In genomic region chr11:59201376-59201775, GRCh38 we compare ENCODE assay signal across 12 cellular contexts. TPM values are rescaled to one million over a fixed set of nuclear protein-coding genes. Genes with fewer than 3 reads are reported as not detected.
DNase-seq lines count a peak whose midpoint lies in the region; ATAC-seq and TF ChIP-seq lines count a peak whose summit lies in the region.
"Had no signal": no experiment of that assay in that cellular context is flagged by ENCODE, and none has a peak within 500 bp of the region (broad histone marks: within the 10 kb centered on the region; RNA-seq: fewer than 3 reads in every experiment).

No MANE protein-coding gene starts in this region.

- peaks cover 7% of the 10 kb centered on the region for H3K27me3 ChIP-seq in AG04450 (ENCODE audit: control insufficient read depth, insufficient read depth, low read length)
- no peaks in the 10 kb centered on the region for H3K27me3 ChIP-seq in GM23338 (ENCODE audit: insufficient read depth)
- H3K27me3 ChIP-seq: BE2C had no signal

- POLR2A ChIA-PET in AG04450 (lab: Yijun Ruan, JAX) (no interaction called here), WTC11 (lab: Charles Lee) (no interaction called here)

- CTCF ChIA-PET in AG04450 (lab: Charles Lee) = interaction anchor here (1.1 to 10.5 kb wide), 6 partner anchors 15 to 85 kb away, joined by 3 to 123 read pairs (median 7); partner anchors contain the start of gene DTX4
- CTCF ChIA-PET in WTC11 (lab: Charles Lee) = interaction anchor here (0.6 to 3.2 kb wide), 8 partner anchors 11 to 649 kb away, joined by 3 to 26 read pairs (median 6); partner anchors contain the start of gene DTX4

- H3K9me2 ChIP-seq in GM23338 (ENCODE audit: insufficient read depth) = 0 out of 2 replicates have a peak, but pooled peaks cover 4% of the 10 kb centered on the region

- peaks cover 3% of the 10 kb centered on the region for H3K27me3 Mint-ChIP-seq in GM23338 (ENCODE audit: insufficient read depth, low read depth, poor library complexity)
- no peaks in the 10 kb centered on the region for H3K27me3 Mint-ChIP-seq in WTC11 (ENCODE audit: low read depth)

- H3K4me1 Mint-ChIP-seq in GM23338 (peaks cover 2% of the 10 kb centered on the region; the same call in 1 of the 3 replicates), WTC11 (no peaks in the 10 kb centered on the region)

- no peak overlapping the region; the same call in 1 of the 2 replicates for H3K27ac Mint-ChIP-seq in GM23338
- 0 out of 2 replicates have a peak overlapping the region, but pooled peaks have one; percentile 49 for H3K27ac Mint-ChIP-seq in WTC11

- H3K36me3 Mint-ChIP-seq in GM23338 (ENCODE audit: low read depth) (peaks cover 64% of the 10 kb centered on the region), WTC11 (peaks cover 51% of the 10 kb centered on the region)

- no peak overlapping the region for H3K4me3 Mint-ChIP-seq in GM23338
- no peak overlapping the region for H3K4me3 Mint-ChIP-seq in WTC11

- DNase-seq in AG04450 (ENCODE audit: low read depth, low spot score) (no peak), GM23338 (ENCODE audit: low spot score) (peak; percentile 51), WTC11 (ENCODE audit: low spot score) (peak; percentile 18), iPS-NIHi7 (ENCODE audit: extremely low spot score) (peak; percentile 62), glomerular visceral epithelial cell (ENCODE audit: extremely low spot score) (no peak), DMS114 treated with DMSO at 0.1 percent for 48 hours (lab: John Stamatoyannopoulos, UW; ENCODE audit: unreplicated experiment) (no peak), Ammon's horn (ENCODE audit: low spot score) (no peak), RPMI8226 (no peak)
- DNase-seq: BE2C; NCI-H1436 treated with DMSO at 0.1 percent for 48 hours; stimulated activated CD4-positive, alpha-beta T cell treated with anti-CD3 and anti-CD28 coated beads, Interleukin-4, amount 100 ng/mL, for 1 hour; T-helper 9 cell had no signal

- no peaks in the 10 kb centered on the region for H3K79me2 ChIP-seq in GM23338 (replicated peaks; ENCODE audit: insufficient read depth)

- H4K20me1 ChIP-seq in GM23338 (replicated peaks; ENCODE audit: insufficient read depth) = no peaks in the 10 kb centered on the region; the same call in 1 of the 2 replicates

- H3F3A ChIP-seq in GM23338 (replicated peaks; ENCODE audit: low read depth) = no peaks in the 10 kb centered on the region

- no peak overlapping the region for H2AFZ ChIP-seq in GM23338

- peak; percentile 87 for ATAC-seq in GM23338
- ATAC-seq in WTC11 = peak; percentile 96

- H3K9me3 Mint-ChIP-seq in GM23338 = peaks cover 8% of the 10 kb centered on the region
- H3K9me3 Mint-ChIP-seq in WTC11 = peaks cover 3% of the 10 kb centered on the region; the same call in 1 of the 2 replicates

- peaks cover 3% of the 10 kb centered on the region; the same call in 1 of the 2 replicates for H3K9me3 ChIP-seq in AG04450 (ENCODE audit: control insufficient read depth, insufficient read depth, low read length)
- H3K9me3 ChIP-seq: BE2C had no signal

- H3K4me3 ChIP-seq in AG04450 (ENCODE audit: low read depth, low read length) = no peak overlapping the region
- no peak overlapping the region for H3K4me3 ChIP-seq in GM23338

- H3K4me2 ChIP-seq in GM23338 = no peak overlapping the region

- no peak overlapping the region for H3K27ac ChIP-seq in AG04450 (ENCODE audit: low read depth, low read length)
- H3K27ac ChIP-seq in GM23338 (ENCODE audit: low read depth) = no peak overlapping the region

- 0 out of 2 replicates have a peak, but pooled peaks have one; percentile 10 for TF ChIP-seq CTCF in AG04450 (IDR thresholded peaks at IDR 0.05; ENCODE audit: low read depth, low read length)
- TF ChIP-seq CTCF in GM23338 (conservative IDR thresholded peaks at IDR 0.05; ENCODE audit: low read depth in 2 of 2) = peak; percentile 53 to 57
- TF ChIP-seq CTCF in WTC11 (IDR thresholded peaks at IDR 0.05) = 0 out of 2 replicates have a peak, but pooled peaks have one; percentile 15

- H3K4me1 ChIP-seq in GM23338 (ENCODE audit: insufficient read depth) = no peaks in the 10 kb centered on the region
- H3K4me1 ChIP-seq: BE2C had no signal

- peaks cover 9% of the 10 kb centered on the region for H3K36me3 ChIP-seq in GM23338 (ENCODE audit: insufficient read depth)
- H3K36me3 ChIP-seq: BE2C had no signal

TF ChIP-seq in GM23338, 12 proteins besides CTCF, POLR2A, EP300 and RAD21 (continues in another document):
- TF ChIP-seq POLR2AphosphoS5 (IDR thresholded peaks at IDR 0.05; ENCODE audit: low read depth) (no peak), ZNF331 (CRISPR knock-in tag; IDR thresholded peaks at IDR 0.05; ENCODE audit: low read depth) (no peak), JUNB (IDR thresholded peaks at IDR 0.05; ENCODE audit: unreplicated experiment) (no peak), ETS1 (IDR thresholded peaks at IDR 0.05) (no peak), EZH2 (IDR thresholded peaks at IDR 0.05; ENCODE audit: low read depth, unreplicated experiment) (no peak)

TF ChIP-seq in WTC11, 78 proteins besides CTCF, POLR2A, EP300 and RAD21 (continues in another document):
- TF ChIP-seq, protein P1, sequence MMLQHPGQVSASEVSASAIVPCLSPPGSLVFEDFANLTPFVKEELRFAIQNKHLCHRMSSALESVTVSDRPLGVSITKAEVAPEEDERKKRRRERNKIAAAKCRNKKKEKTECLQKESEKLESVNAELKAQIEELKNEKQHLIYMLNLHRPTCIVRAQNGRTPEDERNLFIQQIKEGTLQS (CRISPR knock-in tag; conservative IDR thresholded peaks at IDR 0.05) = no peak
- TF ChIP-seq, protein P2, sequence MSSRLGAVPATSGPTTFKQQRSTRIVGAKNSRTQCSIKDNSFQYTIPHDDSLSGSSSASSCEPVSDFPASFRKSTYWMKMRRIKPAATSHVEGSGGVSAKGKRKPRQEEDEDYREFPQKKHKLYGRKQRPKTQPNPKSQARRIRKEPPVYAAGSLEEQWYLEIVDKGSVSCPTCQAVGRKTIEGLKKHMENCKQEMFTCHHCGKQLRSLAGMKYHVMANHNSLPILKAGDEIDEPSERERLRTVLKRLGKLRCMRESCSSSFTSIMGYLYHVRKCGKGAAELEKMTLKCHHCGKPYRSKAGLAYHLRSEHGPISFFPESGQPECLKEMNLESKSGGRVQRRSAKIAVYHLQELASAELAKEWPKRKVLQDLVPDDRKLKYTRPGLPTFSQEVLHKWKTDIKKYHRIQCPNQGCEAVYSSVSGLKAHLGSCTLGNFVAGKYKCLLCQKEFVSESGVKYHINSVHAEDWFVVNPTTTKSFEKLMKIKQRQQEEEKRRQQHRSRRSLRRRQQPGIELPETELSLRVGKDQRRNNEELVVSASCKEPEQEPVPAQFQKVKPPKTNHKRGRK (CRISPR knock-in tag; IDR thresholded peaks at IDR 0.05; ENCODE audit: borderline replicate concordance) = no peak
- TF ChIP-seq SP1 (CRISPR knock-in tag; conservative IDR thresholded peaks at IDR 0.05) (no peak), ZNF317 (CRISPR knock-in tag; IDR thresholded peaks at IDR 0.05; ENCODE audit: borderline replicate concordance, low read depth) (no peak), ETV6 (CRISPR knock-in tag; IDR thresholded peaks at IDR 0.05) (no peak), CREM (CRISPR knock-in tag; IDR thresholded peaks at IDR 0.05) (no peak), TEAD4 (CRISPR knock-in tag; IDR thresholded peaks at IDR 0.05) (no peak)
- TF ChIP-seq, protein P3, sequence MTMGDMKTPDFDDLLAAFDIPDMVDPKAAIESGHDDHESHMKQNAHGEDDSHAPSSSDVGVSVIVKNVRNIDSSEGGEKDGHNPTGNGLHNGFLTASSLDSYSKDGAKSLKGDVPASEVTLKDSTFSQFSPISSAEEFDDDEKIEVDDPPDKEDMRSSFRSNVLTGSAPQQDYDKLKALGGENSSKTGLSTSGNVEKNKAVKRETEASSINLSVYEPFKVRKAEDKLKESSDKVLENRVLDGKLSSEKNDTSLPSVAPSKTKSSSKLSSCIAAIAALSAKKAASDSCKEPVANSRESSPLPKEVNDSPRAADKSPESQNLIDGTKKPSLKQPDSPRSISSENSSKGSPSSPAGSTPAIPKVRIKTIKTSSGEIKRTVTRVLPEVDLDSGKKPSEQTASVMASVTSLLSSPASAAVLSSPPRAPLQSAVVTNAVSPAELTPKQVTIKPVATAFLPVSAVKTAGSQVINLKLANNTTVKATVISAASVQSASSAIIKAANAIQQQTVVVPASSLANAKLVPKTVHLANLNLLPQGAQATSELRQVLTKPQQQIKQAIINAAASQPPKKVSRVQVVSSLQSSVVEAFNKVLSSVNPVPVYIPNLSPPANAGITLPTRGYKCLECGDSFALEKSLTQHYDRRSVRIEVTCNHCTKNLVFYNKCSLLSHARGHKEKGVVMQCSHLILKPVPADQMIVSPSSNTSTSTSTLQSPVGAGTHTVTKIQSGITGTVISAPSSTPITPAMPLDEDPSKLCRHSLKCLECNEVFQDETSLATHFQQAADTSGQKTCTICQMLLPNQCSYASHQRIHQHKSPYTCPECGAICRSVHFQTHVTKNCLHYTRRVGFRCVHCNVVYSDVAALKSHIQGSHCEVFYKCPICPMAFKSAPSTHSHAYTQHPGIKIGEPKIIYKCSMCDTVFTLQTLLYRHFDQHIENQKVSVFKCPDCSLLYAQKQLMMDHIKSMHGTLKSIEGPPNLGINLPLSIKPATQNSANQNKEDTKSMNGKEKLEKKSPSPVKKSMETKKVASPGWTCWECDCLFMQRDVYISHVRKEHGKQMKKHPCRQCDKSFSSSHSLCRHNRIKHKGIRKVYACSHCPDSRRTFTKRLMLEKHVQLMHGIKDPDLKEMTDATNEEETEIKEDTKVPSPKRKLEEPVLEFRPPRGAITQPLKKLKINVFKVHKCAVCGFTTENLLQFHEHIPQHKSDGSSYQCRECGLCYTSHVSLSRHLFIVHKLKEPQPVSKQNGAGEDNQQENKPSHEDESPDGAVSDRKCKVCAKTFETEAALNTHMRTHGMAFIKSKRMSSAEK (CRISPR knock-in tag; IDR thresholded peaks at IDR 0.05; ENCODE audit: borderline replicate concordance) = no peak

RNA-seq across cellular contexts. Expression of gene MPEG1, which starts 11.4 kb away (rescaled TPM):
- polyA plus RNA-seq in AG04450 (2011; rRNA removed) (not detected in 2 replicates), GM23338 (2016; fragmentation: Nextera tagmentation; extraction: Ambion mirVana) (0.07 TPM in 1 of 2 replicates, not detected in the other)
- polyA minus RNA-seq in AG04450 (2011; rRNA and poly(A)+ RNA removed) = not detected in 2 replicates
- total RNA-seq in GM23338 (2014; rRNA removed; shearing (Covaris generic)) = not detected in 2 replicates
- 0.05 to 0.09 TPM in 2 of 3 replicates, not detected in the other for total RNA-seq in WTC11 (2021)

RNA-seq across cellular contexts. Expression of gene DTX4, which starts 29.4 kb away (rescaled TPM):
- 1.4 and 2.2 TPM in 2 replicates for polyA plus RNA-seq in AG04450 (2011; rRNA removed)
- 3.2 and 5.3 TPM in 2 replicates for polyA minus RNA-seq in AG04450 (2011; rRNA and poly(A)+ RNA removed)
- 13.8 and 14.7 TPM in 2 replicates for total RNA-seq in GM23338 (2014; rRNA removed; shearing (Covaris generic))
- polyA plus RNA-seq in GM23338 (2016; fragmentation: Nextera tagmentation; extraction: Ambion mirVana) = 4.2 and 4.3 TPM in 2 replicates
- 12.3 to 15.5 TPM (median 12.8 TPM) in 3 replicates for total RNA-seq in WTC11 (2021)

RNA-seq across cellular contexts. Expression of gene FAM111A, which starts 58.7 kb away (rescaled TPM):
- polyA plus RNA-seq in AG04450 (2011; rRNA removed) (20.6 and 23.1 TPM in 2 replicates), GM23338 (2016; fragmentation: Nextera tagmentation; extraction: Ambion mirVana) (18.9 and 23.0 TPM in 2 replicates)
- 13.2 and 15.0 TPM in 2 replicates for polyA minus RNA-seq in AG04450 (2011; rRNA and poly(A)+ RNA removed)
- 31.7 and 38.1 TPM in 2 replicates for total RNA-seq in GM23338 (2014; rRNA removed; shearing (Covaris generic))
- total RNA-seq in WTC11 (2021) = 18.8 to 24.4 TPM (median 22.0 TPM) in 3 replicates

Comparison
In these comparisons a context has a peak if more than half of its experiments do, and no peak if none do; other contexts are left out.
1. DNase-seq: peak in GM23338 (single experiment), WTC11 (single experiment) and iPS-NIHi7 (single experiment); none in AG04450 (single experiment), glomerular visceral epithelial cell (single experiment), DMS114 treated with DMSO at 0.1 percent for 48 hours (single experiment), Ammon's horn (single experiment) and RPMI8226 (single experiment).
2. Peak in every context shown above with its lines, with median percentiles within 50 percentile points of each other: CTCF ChIP-seq.